In genomic region chr16:57013268-57013667, GRCh38 we compare ENCODE assay signal across 15 cellular contexts. TPM values are rescaled to one million over a fixed set of nuclear protein-coding genes. Genes with fewer than 3 reads are reported as not detected.
DNase-seq lines count a peak whose midpoint lies in the region; ATAC-seq and TF ChIP-seq lines count a peak whose summit lies in the region.
"Had no signal": no experiment of that assay in that cellular context is flagged by ENCODE, and none has a peak within 500 bp of the region (broad histone marks: within the 10 kb centered on the region; RNA-seq: fewer than 3 reads in every experiment).

No MANE protein-coding gene starts in this region.

- ATAC-seq in HG02588 (IDR thresholded peaks at IDR 0.05; ENCODE audit: unreplicated experiment) = no peak
- no peak for ATAC-seq in GM21528 (IDR thresholded peaks at IDR 0.05; ENCODE audit: low FRiP score, unreplicated experiment)
- ATAC-seq: activated CD4-positive, CD25-positive, alpha-beta regulatory T cell treated with anti-CD3 and anti-CD28 coated beads, Interleukin-2, amount 50 U/mL, for 24 hours; gastroesophageal sphincter; Panc1 had no signal

- no peaks in the 10 kb centered on the region for H3K9me3 ChIP-seq in Peyer's patch
- H3K9me3 ChIP-seq: gastroesophageal sphincter, right atrium auricular region had no signal

- no peak overlapping the region for H3K4me3 ChIP-seq in Peyer's patch
- H3K4me3 ChIP-seq in choroid plexus epithelial cell (ENCODE audit: low read depth, low read length) = no peak overlapping the region
- H3K4me3 ChIP-seq in retinal pigment epithelial cell (ENCODE audit: low read length) = no peak overlapping the region
- H3K4me3 ChIP-seq: cardiac muscle cell, gastroesophageal sphincter, right atrium auricular region had no signal

- no peak for TF ChIP-seq POLR2A in Peyer's patch (IDR thresholded peaks at IDR 0.05)

- peak overlapping the region in 3 of 4 donors; percentile 13 to 56 (median 15) for H3K27ac ChIP-seq in Peyer's patch
- H3K27ac ChIP-seq: cardiac muscle cell, gastroesophageal sphincter had no signal

- H3K27ac Mint-ChIP-seq in activated T-cell treated with anti-CD3 and anti-CD28 coated beads, Interleukin-2, amount 50 U/mL, for 24 hours = peak overlapping the region; percentile 97

- peaks cover 0 to 11% (median 0%) of the 10 kb centered on the region in 3 donors for H3K36me3 ChIP-seq in Peyer's patch
- H3K36me3 ChIP-seq: cardiac muscle cell had no signal

- peaks cover 2 to 10% (median 5%) of the 10 kb centered on the region in 4 donors for H3K4me1 ChIP-seq in Peyer's patch
- H3K4me1 ChIP-seq: gastroesophageal sphincter, right atrium auricular region had no signal

- H3K4me1 Mint-ChIP-seq in activated T-cell treated with anti-CD3 and anti-CD28 coated beads, Interleukin-2, amount 50 U/mL, for 24 hours (ENCODE audit: low read depth) = peaks cover 88% of the 10 kb centered on the region

- H3K36me3 Mint-ChIP-seq in activated T-cell treated with anti-CD3 and anti-CD28 coated beads, Interleukin-2, amount 50 U/mL, for 24 hours (ENCODE audit: low read depth) = peaks cover 72% of the 10 kb centered on the region

- H3K4me3 Mint-ChIP-seq in activated T-cell treated with anti-CD3 and anti-CD28 coated beads, Interleukin-2, amount 50 U/mL, for 24 hours = peak overlapping the region; percentile 51

- DNase-seq in activated T-cell treated with anti-CD3 and anti-CD28 coated beads, Interleukin-2, amount 50 U/mL, for 24 hours = no peak
- DNase-seq in activated T-cell treated with anti-CD3 and anti-CD28 coated beads for 4 hours (no peak), Peyer's patch (no peak), choroid plexus epithelial cell (ENCODE audit: low read depth) (peak; percentile 58), retinal pigment epithelial cell (ENCODE audit: low read depth) (peak; percentile 31), NAMALWA (ENCODE audit: low spot score) (no peak)
- DNase-seq: NCI-H2029 had no signal

- peaks cover 2% of the 10 kb centered on the region for H3K9me3 Mint-ChIP-seq in activated T-cell treated with anti-CD3 and anti-CD28 coated beads, Interleukin-2, amount 50 U/mL, for 24 hours

- no peaks in the 10 kb centered on the region for H3K27me3 Mint-ChIP-seq in activated T-cell treated with anti-CD3 and anti-CD28 coated beads, Interleukin-2, amount 50 U/mL, for 24 hours

- no peaks in the 10 kb centered on the region for H3K27me3 ChIP-seq in Peyer's patch
- H3K27me3 ChIP-seq: cardiac muscle cell, gastroesophageal sphincter, right atrium auricular region had no signal

- no peak for TF ChIP-seq CTCF in Peyer's patch (IDR thresholded peaks at IDR 0.05)
- no peak for TF ChIP-seq CTCF in choroid plexus epithelial cell (conservative IDR thresholded peaks at IDR 0.05; ENCODE audit: low read depth, low read length)
- no peak for TF ChIP-seq CTCF in retinal pigment epithelial cell (conservative IDR thresholded peaks at IDR 0.05; ENCODE audit: low read depth, low read length)

RNA-seq across cellular contexts. Expression of gene NLRC5, which starts 23.9 kb away (rescaled TPM):
- total RNA-seq in Peyer's patch = 100 to 1,000 TPM in 1 of 4 donors, 10 to 100 TPM in 3; 47.6 to 314 (median 80.8) TPM
- total RNA-seq: cardiac muscle cell had no signal

RNA-seq across cellular contexts. Expression of gene CETP, which starts 51.5 kb away (rescaled TPM):
- total RNA-seq in Peyer's patch = 1 to 10 TPM in 1 of 4 donors, not detected in 3; 2.5 TPM
- total RNA-seq: HT-29, right atrium auricular region had no signal

Comparison
In these comparisons a context has a peak if more than half of its experiments do, and no peak if none do; other contexts are left out.
1. DNase-seq: peak in choroid plexus epithelial cell (single experiment) and retinal pigment epithelial cell (single experiment); none in activated T-cell treated with anti-CD3 and anti-CD28 coated beads, Interleukin-2, amount 50 U/mL, for 24 hours (single experiment), activated T-cell treated with anti-CD3 and anti-CD28 coated beads for 4 hours (single experiment), Peyer's patch (0 of 3) and NAMALWA (single experiment).